17 cellular contexts compared by ENCODE assay signal in genomic region chr13:29484236-29484635, GRCh38.
A peak's percentile ranks its signal among the peaks of the same experiment; 100 is the strongest.
DNase-seq lines count a peak whose midpoint lies in the region; ATAC-seq lines count a peak whose summit lies in the region.
"Had no signal": no experiment of that assay in that cellular context is flagged by ENCODE, and none has a peak within 500 bp of the region (broad histone marks: within the 10 kb centered on the region; RNA-seq: fewer than 3 reads in every experiment).

No MANE protein-coding gene starts in this region.

- no peaks in the 10 kb centered on the region for H3K36me3 ChIP-seq in SJCRH30
- H3K36me3 ChIP-seq: brain microvascular endothelial cell, left lung had no signal

- ATAC-seq in naive B cell (ENCODE audit: low read depth in 2 of 2) (peak; percentile 76 to 83), HG03354 (IDR thresholded peaks at IDR 0.05; ENCODE audit: poor library complexity, severe bottlenecking, unreplicated experiment) (no peak)
- ATAC-seq in natural killer cell treated with Interleukin-12 subunit alpha and Interleukin-12 subunit beta and Interleukin-15 and Interleukin-18, amount 100 ng/mL, for 72 hours, result no peak
- ATAC-seq: left lung, psoas muscle had no signal

- peak overlapping the region in 1 of 6 donors; percentile 47 for H3K27ac Mint-ChIP-seq in naive B cell
- no peak overlapping the region for H3K27ac Mint-ChIP-seq in natural killer cell treated with Interleukin-12 subunit alpha and Interleukin-12 subunit beta and Interleukin-15 and Interleukin-18, amount 100 ng/mL, for 72 hours
- H3K27ac Mint-ChIP-seq: activated naive CD4-positive, alpha-beta T cell treated with anti-CD3 and anti-CD28 coated beads, Interleukin-2, amount 10 ng/mL, durations not matched to agents 7 days and 5 days had no signal

- H3K9me3 ChIP-seq in SJCRH30 (replicated peaks), result no peaks in the 10 kb centered on the region
- H3K9me3 ChIP-seq: left lung, psoas muscle had no signal

- no peaks in the 10 kb centered on the region for H3K9me3 Mint-ChIP-seq in naive B cell
- no peaks in the 10 kb centered on the region for H3K9me3 Mint-ChIP-seq in natural killer cell treated with Interleukin-12 subunit alpha and Interleukin-12 subunit beta and Interleukin-15 and Interleukin-18, amount 100 ng/mL, for 72 hours
- H3K9me3 Mint-ChIP-seq: activated naive CD4-positive, alpha-beta T cell treated with anti-CD3 and anti-CD28 coated beads, Interleukin-2, amount 10 ng/mL, durations not matched to agents 7 days and 5 days had no signal

- H3K27me3 Mint-ChIP-seq in naive B cell, result peaks cover 5 to 20% (median 10%) of the 10 kb centered on the region in 3 donors
- H3K27me3 Mint-ChIP-seq in natural killer cell treated with Interleukin-12 subunit alpha and Interleukin-12 subunit beta and Interleukin-15 and Interleukin-18, amount 100 ng/mL, for 72 hours, result peaks cover 9 to 20% of the 10 kb centered on the region in 2 donors

- H3K4me1 ChIP-seq in SJCRH30, result peaks cover 26% of the 10 kb centered on the region; the same call in 1 of the 2 replicates
- H3K4me1 ChIP-seq: left lung, psoas muscle had no signal

- H3K4me1 Mint-ChIP-seq in naive B cell, result peaks cover 8 to 11% (median 11%) of the 10 kb centered on the region in 3 donors
- H3K4me1 Mint-ChIP-seq in natural killer cell treated with Interleukin-12 subunit alpha and Interleukin-12 subunit beta and Interleukin-15 and Interleukin-18, amount 100 ng/mL, for 72 hours (ENCODE audit: low read depth in 2 of 2), result no peaks in the 10 kb centered on the region
- H3K4me1 Mint-ChIP-seq: activated naive CD4-positive, alpha-beta T cell treated with anti-CD3 and anti-CD28 coated beads, Interleukin-2, amount 10 ng/mL, durations not matched to agents 7 days and 5 days had no signal

- H3K27me3 ChIP-seq in SJCRH30, result no peaks in the 10 kb centered on the region
- H3K27me3 ChIP-seq: brain microvascular endothelial cell had no signal

- no peak overlapping the region for H3K27ac ChIP-seq in SJCRH30
- H3K27ac ChIP-seq: 22Rv1, brain microvascular endothelial cell, left lung, psoas muscle had no signal

- DNase-seq in NCI-H1417 (lab: John Stamatoyannopoulos, UW) (peak in 2 of 3 experiments; percentile 2 to 84), NCI-H1417 treated with DMSO at 0.1 percent for 48 hours (lab: John Stamatoyannopoulos, UW) (no peak), NAMALWA (ENCODE audit: low spot score) (peak; percentile 51), SJCRH30 (peak; percentile 51 to 68), naive B cell (peak; percentile 12), HuH-7 (ENCODE audit: low spot score) (no peak)
- DNase-seq in natural killer cell treated with Interleukin-12 subunit alpha and Interleukin-12 subunit beta and Interleukin-15 and Interleukin-18, amount 100 ng/mL, for 72 hours (ENCODE audit: low spot score), result no peak
- DNase-seq: activated CD4-positive, CD25-positive, alpha-beta regulatory T cell treated with anti-CD3 and anti-CD28 coated beads, Interleukin-2, amount 50 U/mL, for 72 hours; activated naive CD4-positive, alpha-beta T cell treated with anti-CD3 and anti-CD28 coated beads, Interleukin-2, amount 10 ng/mL, durations not matched to agents 7 days and 5 days; brain microvascular endothelial cell; hypothalamus; left lung; NCI-H446; psoas muscle; substantia nigra had no signal

- no peak overlapping the region for H3K4me3 ChIP-seq in SJCRH30
- H3K4me3 ChIP-seq: left lung, psoas muscle had no signal

- H3K4me3 Mint-ChIP-seq in naive B cell, result peak overlapping the region in 4 of 8 donors; percentile 2 to 78 (median 42)
- no peak overlapping the region for H3K4me3 Mint-ChIP-seq in natural killer cell treated with Interleukin-12 subunit alpha and Interleukin-12 subunit beta and Interleukin-15 and Interleukin-18, amount 100 ng/mL, for 72 hours
- H3K4me3 Mint-ChIP-seq: activated naive CD4-positive, alpha-beta T cell treated with anti-CD3 and anti-CD28 coated beads, Interleukin-2, amount 10 ng/mL, durations not matched to agents 7 days and 5 days had no signal

- no peaks in the 10 kb centered on the region for H3K36me3 Mint-ChIP-seq in naive B cell
- no peaks in the 10 kb centered on the region for H3K36me3 Mint-ChIP-seq in natural killer cell treated with Interleukin-12 subunit alpha and Interleukin-12 subunit beta and Interleukin-15 and Interleukin-18, amount 100 ng/mL, for 72 hours
- H3K36me3 Mint-ChIP-seq: activated naive CD4-positive, alpha-beta T cell treated with anti-CD3 and anti-CD28 coated beads, Interleukin-2, amount 10 ng/mL, durations not matched to agents 7 days and 5 days had no signal

Comparison
In these comparisons a context has a peak if more than half of its experiments do, and no peak if none do; other contexts are left out.
1. DNase-seq: peak in NCI-H1417 (2 of 3), NAMALWA (single experiment), SJCRH30 (2 of 2) and naive B cell (single experiment); none in NCI-H1417 treated with DMSO at 0.1 percent for 48 hours (single experiment), HuH-7 (single experiment) and natural killer cell treated with Interleukin-12 subunit alpha and Interleukin-12 subunit beta and Interleukin-15 and Interleukin-18, amount 100 ng/mL, for 72 hours (single experiment).
2. ATAC-seq: peak in naive B cell (2 of 2); none in HG03354 (single experiment) and natural killer cell treated with Interleukin-12 subunit alpha and Interleukin-12 subunit beta and Interleukin-15 and Interleukin-18, amount 100 ng/mL, for 72 hours (0 of 2).